In genomic region chr4:47383829-47384427, GRCh38 we compare ENCODE assay signal across 8 cellular contexts.
DNase-seq lines count a peak whose midpoint lies in the region; ATAC-seq, FAIRE-seq and TF ChIP-seq lines count a peak whose summit lies in the region.

No MANE protein-coding gene starts in this region.

- peak; percentile 58 for TF ChIP-seq CTCF in LNCAP (IDR thresholded peaks at IDR 0.05)

- no peak for ATAC-seq in GM21825 (IDR thresholded peaks at IDR 0.05; ENCODE audit: unreplicated experiment)
- ATAC-seq in HG03457 (IDR thresholded peaks at IDR 0.05; ENCODE audit: unreplicated experiment): no peak
- no peak for ATAC-seq in GM19328 (IDR thresholded peaks at IDR 0.05; ENCODE audit: unreplicated experiment)

- peak; percentile 16 for DNase-seq in NCI-H345 (lab: John Stamatoyannopoulos, UW)
- DNase-seq in NCI-H345 treated with DMSO at 0.1 percent for 48 hours (lab: John Stamatoyannopoulos, UW; ENCODE audit: unreplicated experiment): no peak
- peak; percentile 26 for DNase-seq in hepatic stellate cell (ENCODE audit: low spot score)

- peak; percentile 95 for FAIRE-seq in TTC549 (lab: Jason Lieb, UNC)
